ENCODE assay signal across 19 cellular contexts in genomic region chr1:183876284-183876683, GRCh38.
DNase-seq lines count a peak whose midpoint lies in the region; ATAC-seq and TF ChIP-seq lines count a peak whose summit lies in the region.
"Had no signal": no experiment of that assay in that cellular context is flagged by ENCODE, and none has a peak within 500 bp of the region (broad histone marks: within the 10 kb centered on the region; RNA-seq: fewer than 3 reads in every experiment).

No MANE protein-coding gene starts in this region.

- no peak overlapping the region for H2AFZ ChIP-seq in ACC112 (ENCODE audit: low read length, unreplicated experiment)

- H3K9me3 Mint-ChIP-seq in WTC11 = no peaks in the 10 kb centered on the region
- H3K9me3 Mint-ChIP-seq: activated CD4-positive, alpha-beta T cell treated with anti-CD3 and anti-CD28 coated beads, Interleukin-2, amount 10 ng/mL, durations not matched to agents 24 days and 14 days; memory B cell had no signal

- no peak overlapping the region; the same call in 1 of the 2 replicates for H3K4me3 ChIP-seq in ACC112 (ENCODE audit: low read depth, low read length)
- H3K4me3 ChIP-seq in adrenal gland = peak overlapping the region in 1 of 4 donors; percentile 8
- H3K4me3 ChIP-seq in sigmoid colon = no peak overlapping the region
- H3K4me3 ChIP-seq: GM12878, K562, SJCRH30 had no signal

- no peak overlapping the region for H3K4me3 Mint-ChIP-seq in WTC11
- H3K4me3 Mint-ChIP-seq: activated CD4-positive, alpha-beta T cell treated with anti-CD3 and anti-CD28 coated beads, Interleukin-2, amount 10 ng/mL, durations not matched to agents 24 days and 14 days; memory B cell had no signal

- peaks cover 47% of the 10 kb centered on the region for H3K4me1 Mint-ChIP-seq in WTC11

- peak overlapping the region; percentile 10 for H3K27ac ChIP-seq in ACC112 (ENCODE audit: low read depth, low read length)
- H3K27ac ChIP-seq in adrenal gland = peak overlapping the region in 4 of 5 donors; percentile 66 to 87 (median 82)
- peak overlapping the region; percentile 88 for H3K27ac ChIP-seq in layer of hippocampus (ENCODE audit: low read depth, low read length)
- peak overlapping the region; percentile 49 to 82 (median 81) for H3K27ac ChIP-seq in sigmoid colon
- H3K27ac ChIP-seq: SJCRH30 had no signal

- no peak overlapping the region for H3K27ac Mint-ChIP-seq in WTC11
- H3K27ac Mint-ChIP-seq: activated CD4-positive, alpha-beta T cell treated with anti-CD3 and anti-CD28 coated beads, Interleukin-2, amount 10 ng/mL, durations not matched to agents 24 days and 14 days; memory B cell had no signal

- no peaks in the 10 kb centered on the region for H3K36me3 Mint-ChIP-seq in WTC11
- H3K36me3 Mint-ChIP-seq: memory B cell had no signal

- 26 to 38% (median 33%) methylated on average over 4 of the region's 4 CpGs for WGBS in adrenal gland, 4 donors
- 73 to 74% methylated on average over 4 of the region's 4 CpGs for WGBS in sigmoid colon, 2 donors

- ATAC-seq in WTC11 = no peak
- ATAC-seq: GM12878, K562 had no signal

- TF ChIP-seq EP300 in sigmoid colon (IDR thresholded peaks at IDR 0.05) = no peak

- DNase-seq in adrenal gland (no peak), sigmoid colon (no peak), occipital lobe (lab: John Stamatoyannopoulos, UW) (no peak), D341Med (ENCODE audit: low spot score) (no peak), WTC11 (ENCODE audit: low spot score) (no peak)
- DNase-seq in stimulated activated CD4-positive, alpha-beta T cell treated with anti-CD3 and anti-CD28 coated beads, Interleukin-4, amount 100 ng/mL, for 24 hours = no peak
- DNase-seq: activated CD4-positive, alpha-beta T cell treated with anti-CD3 and anti-CD28 coated beads, Interleukin-2, amount 10 ng/mL, durations not matched to agents 24 days and 14 days; activated naive CD4-positive, alpha-beta T cell treated with anti-CD3 and anti-CD28 coated beads, Interleukin-2, amount 50 U/mL, for 16 hours; effector CD8-positive, alpha-beta T cell; NCI-H2107; NCI-H526 treated with DMSO at 0.1 percent for 48 hours; SJCRH30; small intestine; T-helper 9 cell had no signal

- intact Hi-C loops in adrenal gland (cut with DNase I) (no loop called here), sigmoid colon (cut with DNase I) (loop anchor here (2.0 kb wide), 1 partner anchor 71 kb away; the partner anchor contains the start of gene RGL1)

- peaks cover 2% of the 10 kb centered on the region for H3K79me2 ChIP-seq in ACC112 (ENCODE audit: control insufficient read depth, insufficient read depth, low read length, unreplicated experiment)

- H3K36me3 ChIP-seq in ACC112 (ENCODE audit: insufficient read depth, low read length) (no peaks in the 10 kb centered on the region), adrenal gland (replicated peaks in 1 of 2) (no peaks in the 10 kb centered on the region), sigmoid colon (no peaks in the 10 kb centered on the region)
- H3K36me3 ChIP-seq: SJCRH30 had no signal

- POLR2A ChIA-PET in WTC11 (lab: Charles Lee) = no interaction called here

- H3K27me3 Mint-ChIP-seq in WTC11 (ENCODE audit: low read depth) = no peaks in the 10 kb centered on the region
- H3K27me3 Mint-ChIP-seq: activated CD4-positive, alpha-beta T cell treated with anti-CD3 and anti-CD28 coated beads, Interleukin-2, amount 10 ng/mL, durations not matched to agents 24 days and 14 days had no signal

- peaks cover 55% of the 10 kb centered on the region for H3K4me1 ChIP-seq in ACC112 (ENCODE audit: control insufficient read depth, insufficient read depth, low read length, unreplicated experiment)
- H3K4me1 ChIP-seq in adrenal gland (replicated peaks in 1 of 2) = peaks cover 48 to 89% of the 10 kb centered on the region in 2 donors
- peaks cover 0 to 88% (median 69%) of the 10 kb centered on the region in 4 donors for H3K4me1 ChIP-seq in sigmoid colon

- H3K27me3 ChIP-seq in ACC112 (ENCODE audit: insufficient read depth, low read length) (no peaks in the 10 kb centered on the region), adrenal gland (no peaks in the 10 kb centered on the region), layer of hippocampus (ENCODE audit: control insufficient read depth, insufficient read depth, low read length) (no peaks in the 10 kb centered on the region), sigmoid colon (no peaks in the 10 kb centered on the region)
- H3K27me3 ChIP-seq: SJCRH30 had no signal

- H3K9me3 ChIP-seq in adrenal gland (replicated peaks in 1 of 3) = no peaks in the 10 kb centered on the region
- no peaks in the 10 kb centered on the region for H3K9me3 ChIP-seq in sigmoid colon
- H3K9me3 ChIP-seq: SJCRH30 had no signal

- TF ChIP-seq POLR2A in adrenal gland (IDR thresholded peaks at IDR 0.05) (no peak), sigmoid colon (IDR thresholded peaks at IDR 0.05) (no peak)

- CTCF ChIA-PET in WTC11 (lab: Charles Lee) = no interaction called here

- TF ChIP-seq CTCF in adrenal gland (IDR thresholded peaks at IDR 0.05) (no peak), sigmoid colon (IDR thresholded peaks at IDR 0.05) (no peak), WTC11 (IDR thresholded peaks at IDR 0.05) (no peak)

TF ChIP-seq in WTC11, 78 proteins besides CTCF, POLR2A, EP300 and RAD21:
- TF ChIP-seq ATF2 (CRISPR knock-in tag; IDR thresholded peaks at IDR 0.05; ENCODE audit: borderline replicate concordance, low read depth) = no peak

Comparison
In these comparisons a context has a peak if more than half of its experiments do, and no peak if none do; other contexts are left out.
1. H3K27ac ChIP-seq: peak in every context shown above with its lines; median percentile 88 in layer of hippocampus; 82 in adrenal gland; 81 in sigmoid colon; 10 in ACC112.